ENCODE assay signal across 17 cellular contexts in genomic region chrX:120660638-120661037, GRCh38.
"Had no signal": no experiment of that assay in that cellular context is flagged by ENCODE, and none has a peak within 500 bp of the region (broad histone marks: within the 10 kb centered on the region; RNA-seq: fewer than 3 reads in every experiment).

No MANE protein-coding gene starts in this region.

- H3K36me3 ChIP-seq: left lung, sigmoid colon, suprapubic skin, upper lobe of right lung had no signal

- H3K4me1 ChIP-seq: body of pancreas, left lung, sigmoid colon, upper lobe of right lung had no signal

- H3K4me3 ChIP-seq: body of pancreas, left lung, sigmoid colon, suprapubic skin, upper lobe of right lung had no signal

- DNase-seq: activated CD4-positive, alpha-beta T cell treated with anti-CD3 and anti-CD28 coated beads for 4 hours; activated naive CD4-positive, alpha-beta T cell treated with anti-CD3 and anti-CD28 coated beads, Interleukin-2, amount 50 U/mL, for 16 hours; activated T-cell treated with anti-CD3 and anti-CD28 coated beads for 4 hours; body of pancreas; effector memory CD8-positive, alpha-beta T cell; erythroblast; foreskin melanocyte; head of caudate nucleus; left lung; sigmoid colon; stimulated activated CD4-positive, alpha-beta T cell treated with anti-CD3 and anti-CD28 coated beads, Interleukin-2, amount 100 ng/mL, for 48 hours; stimulated activated naive CD4-positive, alpha-beta T cell treated with Interleukin-2 at 50 U/mL for 16 hours; T1000; upper lobe of right lung had no signal

- H3K9me3 ChIP-seq: body of pancreas, left lung, sigmoid colon, suprapubic skin, upper lobe of right lung had no signal

- H3K27me3 ChIP-seq: body of pancreas, left lung, sigmoid colon, suprapubic skin, upper lobe of right lung had no signal

- H3K27ac ChIP-seq: body of pancreas, left lung, sigmoid colon, suprapubic skin, upper lobe of right lung, VCaP had no signal

- ATAC-seq: activated T-helper 17 cell treated with anti-CD3 and anti-CD28 coated beads, Interleukin-2, amount 50 U/mL, for 72 hours; body of pancreas; effector memory CD8-positive, alpha-beta T cell; left lung; upper lobe of right lung had no signal
